In genomic region chr11:73258104-73258684, GRCh38 we compare ENCODE assay signal across 14 cellular contexts. TPM values are rescaled to one million over a fixed set of nuclear protein-coding genes. Genes with fewer than 3 reads are reported as not detected.
DNase-seq lines count a peak whose midpoint lies in the region; ATAC-seq and TF ChIP-seq lines count a peak whose summit lies in the region.
"Had no signal": no experiment of that assay in that cellular context is flagged by ENCODE, and none has a peak within 500 bp of the region (broad histone marks: within the 10 kb centered on the region; RNA-seq: fewer than 3 reads in every experiment).

No MANE protein-coding gene starts in this region.

- H3K9me3 Mint-ChIP-seq in osteocyte (ENCODE audit: unreplicated experiment), result no peaks in the 10 kb centered on the region
- no peaks in the 10 kb centered on the region for H3K9me3 Mint-ChIP-seq in naive thymus-derived CD8-positive, alpha-beta T cell
- H3K9me3 Mint-ChIP-seq: naive thymus-derived CD4-positive, alpha-beta T cell had no signal

- CTCF ChIA-PET in OCI-LY7 (lab: Charles Lee; ENCODE audit: unreplicated experiment), result no interaction called here

- no peak overlapping the region for H3K4me2 ChIP-seq in OCI-LY7 (ENCODE audit: low read length)

- no peaks in the 10 kb centered on the region for H4K20me1 ChIP-seq in OCI-LY7 (ENCODE audit: insufficient read depth, low read length)

- POLR2A ChIA-PET in OCI-LY7 (lab: Charles Lee), result no interaction called here
- POLR2A ChIA-PET in naive thymus-derived CD8-positive, alpha-beta T cell (lab: Charles Lee), result no interaction called here

- H3K9me3 ChIP-seq in left ventricle myocardium inferior (replicated peaks) (no peaks in the 10 kb centered on the region), OCI-LY7 (ENCODE audit: low read length) (no peaks in the 10 kb centered on the region)

- peaks cover 11% of the 10 kb centered on the region for H3K4me1 Mint-ChIP-seq in osteocyte (ENCODE audit: unreplicated experiment)
- H3K4me1 Mint-ChIP-seq in naive thymus-derived CD8-positive, alpha-beta T cell, result peaks cover 0 to 1% (median 0%) of the 10 kb centered on the region in 4 donors
- H3K4me1 Mint-ChIP-seq: naive thymus-derived CD4-positive, alpha-beta T cell had no signal

- H3K27me3 ChIP-seq in left ventricle myocardium inferior (ENCODE audit: low read depth), result no peaks in the 10 kb centered on the region

- H3K27ac ChIP-seq in left ventricle myocardium inferior (replicated peaks) (peak overlapping the region; percentile 35), OCI-LY7 (ENCODE audit: low read depth, low read length, poor library complexity, severe bottlenecking) (no peak overlapping the region)

- H3K36me3 ChIP-seq in left ventricle myocardium inferior, result no peaks in the 10 kb centered on the region
- no peaks in the 10 kb centered on the region for H3K36me3 ChIP-seq in OCI-LY7 (ENCODE audit: insufficient read depth, low read length)

- DNase-seq in left ventricle myocardium inferior (no peak), left ventricle myocardium superior (no peak), epithelial cell of proximal tubule (ENCODE audit: low read depth) (peak; percentile 32), osteocyte (ENCODE audit: extremely low spot score, unreplicated experiment) (peak; percentile 72), OCI-LY7 (ENCODE audit: low spot score) (no peak)
- DNase-seq in naive thymus-derived CD8-positive, alpha-beta T cell, result no peak
- DNase-seq: activated T-cell treated with anti-CD3 and anti-CD28 coated beads, Interleukin-2, amount 50 U/mL, for 48 hours; effector CD8-positive, alpha-beta T cell; naive thymus-derived CD4-positive, alpha-beta T cell; NCI-H2227 treated with DMSO at 0.1 percent for 48 hours; stimulated activated CD4-positive, alpha-beta T cell treated with anti-CD3 and anti-CD28 coated beads, Interleukin-15, amount 100 ng/mL, for 24 hours had no signal

- H3K4me3 ChIP-seq in left ventricle myocardium inferior (no peak overlapping the region), epithelial cell of proximal tubule (ENCODE audit: low read depth, low read length) (no peak overlapping the region), OCI-LY7 (ENCODE audit: low read depth, low read length, poor library complexity, severe bottlenecking) (no peak overlapping the region)

- no peak for ATAC-seq in left ventricle myocardium superior
- ATAC-seq in HG03442 (IDR thresholded peaks at IDR 0.05; ENCODE audit: unreplicated experiment), result no peak
- ATAC-seq in naive thymus-derived CD8-positive, alpha-beta T cell, result no peak
- ATAC-seq in HG02973 (IDR thresholded peaks at IDR 0.05; ENCODE audit: unreplicated experiment), result no peak
- ATAC-seq: naive thymus-derived CD4-positive, alpha-beta T cell had no signal

- H3K36me3 Mint-ChIP-seq in osteocyte (ENCODE audit: unreplicated experiment), result no peaks in the 10 kb centered on the region
- no peaks in the 10 kb centered on the region for H3K36me3 Mint-ChIP-seq in naive thymus-derived CD8-positive, alpha-beta T cell
- H3K36me3 Mint-ChIP-seq: naive thymus-derived CD4-positive, alpha-beta T cell had no signal

- H3K27me3 Mint-ChIP-seq in osteocyte (ENCODE audit: unreplicated experiment), result peaks cover 6% of the 10 kb centered on the region
- H3K27me3 Mint-ChIP-seq in naive thymus-derived CD8-positive, alpha-beta T cell, result peaks cover 1 to 14% (median 9%) of the 10 kb centered on the region in 5 donors

- H3K79me2 ChIP-seq in OCI-LY7 (ENCODE audit: insufficient read depth, low read depth, low read length), result no peaks in the 10 kb centered on the region

- intact Hi-C loops in left ventricle myocardium inferior (cut with micrococcal nuclease), result no loop called here
- intact Hi-C loops in left ventricle myocardium superior (cut with micrococcal nuclease), result no loop called here
- intact Hi-C loops in OCI-LY7 (cut with micrococcal nuclease; ENCODE audit: unreplicated experiment), result no loop called here

- no TSS peak for BruUV-seq in OCI-LY7 (replicated peaks; lab: Mats Ljungman, UMichigan)

- H3K4me3 Mint-ChIP-seq in osteocyte (ENCODE audit: unreplicated experiment), result no peak overlapping the region
- H3K4me3 Mint-ChIP-seq in naive thymus-derived CD8-positive, alpha-beta T cell, result no peak overlapping the region
- H3K4me3 Mint-ChIP-seq: naive thymus-derived CD4-positive, alpha-beta T cell had no signal

- no peaks in the 10 kb centered on the region for H3K9me2 ChIP-seq in OCI-LY7 (ENCODE audit: insufficient read depth, low read length)

- H3K4me1 ChIP-seq in left ventricle myocardium inferior (peaks cover 17% of the 10 kb centered on the region), OCI-LY7 (ENCODE audit: insufficient read depth, low read length, poor library complexity, severe bottlenecking) (no peaks in the 10 kb centered on the region)

- H2AFZ ChIP-seq in OCI-LY7 (ENCODE audit: low read length), result no peak overlapping the region

- TF ChIP-seq CTCF in left ventricle myocardium inferior (IDR thresholded peaks at IDR 0.05; ENCODE audit: borderline replicate concordance), result no peak
- no peak for TF ChIP-seq CTCF in epithelial cell of proximal tubule (conservative IDR thresholded peaks at IDR 0.05; ENCODE audit: low read depth, low read length)
- TF ChIP-seq CTCF in osteocyte (IDR thresholded peaks at IDR 0.05), result no peak
- TF ChIP-seq CTCF in OCI-LY7 (conservative IDR thresholded peaks at IDR 0.05; ENCODE audit: low read length), result no peak

- H3K27ac Mint-ChIP-seq in osteocyte (ENCODE audit: unreplicated experiment), result peak overlapping the region; percentile 50
- peak overlapping the region in 1 of 10 donors; percentile 17 for H3K27ac Mint-ChIP-seq in naive thymus-derived CD8-positive, alpha-beta T cell

RNA-seq across cellular contexts. Expression of gene P2RY6, which starts 13.9 kb away (rescaled TPM):
- total RNA-seq in left ventricle myocardium inferior (2.2 TPM), left ventricle myocardium superior (1.5 TPM), epithelial cell of proximal tubule (3.7 and 4.0 TPM in 2 replicates), osteocyte (not detected in 2 replicates), OCI-LY7 (2022) (not detected in 2 replicates)
- not detected in 2 replicates for total RNA-seq in OCI-LY7 (2014; rRNA removed; shearing (Covaris generic))
- total RNA-seq in naive thymus-derived CD8-positive, alpha-beta T cell, result under 1 TPM in 1 of 2 experiments, not detected in 1; 0.52 TPM
- not detected for polyA plus RNA-seq in naive thymus-derived CD8-positive, alpha-beta T cell
- total RNA-seq: T-helper 1 cell treated with Interleukin-12 subunit alpha and Interleukin-12 subunit beta and Interleukin-4 antibody, amounts not matched to agents 30 ng/mL and 1 ng/mL, for 36 hours had no signal
- polyA plus RNA-seq: naive thymus-derived CD4-positive, alpha-beta T cell had no signal

RNA-seq across cellular contexts. Expression of gene P2RY2, which starts 40.1 kb away (rescaled TPM):
- total RNA-seq in left ventricle myocardium inferior (19.8 TPM), left ventricle myocardium superior (19.7 TPM), epithelial cell of proximal tubule (1.1 and 5.4 TPM in 2 replicates), osteocyte (not detected in 2 replicates), OCI-LY7 (2022) (not detected in 2 replicates)
- total RNA-seq in OCI-LY7 (2014; rRNA removed; shearing (Covaris generic)), result not detected in 2 replicates
- total RNA-seq in naive thymus-derived CD8-positive, alpha-beta T cell, result not detected
- not detected for polyA plus RNA-seq in naive thymus-derived CD8-positive, alpha-beta T cell
- total RNA-seq: T-helper 1 cell treated with Interleukin-12 subunit alpha and Interleukin-12 subunit beta and Interleukin-4 antibody, amounts not matched to agents 30 ng/mL and 1 ng/mL, for 36 hours had no signal
- polyA plus RNA-seq: naive thymus-derived CD4-positive, alpha-beta T cell had no signal

RNA-seq across cellular contexts. Expression of gene ARHGEF17, which starts 49.9 kb away (rescaled TPM):
- total RNA-seq in left ventricle myocardium inferior, result 53.1 TPM
- 52.0 TPM for total RNA-seq in left ventricle myocardium superior
- total RNA-seq in epithelial cell of proximal tubule, result 18.3 and 26.4 TPM in 2 replicates
- 104 and 105 TPM in 2 replicates for total RNA-seq in osteocyte
- 0.19 and 0.21 TPM in 2 replicates for total RNA-seq in OCI-LY7 (2014; rRNA removed; shearing (Covaris generic))
- total RNA-seq in OCI-LY7 (2022), result 0.57 and 1.4 TPM in 2 replicates
- total RNA-seq in naive thymus-derived CD8-positive, alpha-beta T cell, result not detected
- under 1 TPM in 1 of 3 donors, not detected in 2; 0.19 TPM for polyA plus RNA-seq in naive thymus-derived CD8-positive, alpha-beta T cell
- total RNA-seq: T-helper 1 cell treated with Interleukin-12 subunit alpha and Interleukin-12 subunit beta and Interleukin-4 antibody, amounts not matched to agents 30 ng/mL and 1 ng/mL, for 36 hours had no signal
- polyA plus RNA-seq: naive thymus-derived CD4-positive, alpha-beta T cell had no signal

Comparison
In these comparisons a context has a peak if more than half of its experiments do, and no peak if none do; other contexts are left out.
1. DNase-seq: peak in epithelial cell of proximal tubule (single experiment) and osteocyte (single experiment); none in left ventricle myocardium inferior (single experiment), left ventricle myocardium superior (single experiment), OCI-LY7 (single experiment) and naive thymus-derived CD8-positive, alpha-beta T cell (0 of 10).